Comparison of ENCODE assay signal across 11 cellular contexts in the genomic region with DNA sequence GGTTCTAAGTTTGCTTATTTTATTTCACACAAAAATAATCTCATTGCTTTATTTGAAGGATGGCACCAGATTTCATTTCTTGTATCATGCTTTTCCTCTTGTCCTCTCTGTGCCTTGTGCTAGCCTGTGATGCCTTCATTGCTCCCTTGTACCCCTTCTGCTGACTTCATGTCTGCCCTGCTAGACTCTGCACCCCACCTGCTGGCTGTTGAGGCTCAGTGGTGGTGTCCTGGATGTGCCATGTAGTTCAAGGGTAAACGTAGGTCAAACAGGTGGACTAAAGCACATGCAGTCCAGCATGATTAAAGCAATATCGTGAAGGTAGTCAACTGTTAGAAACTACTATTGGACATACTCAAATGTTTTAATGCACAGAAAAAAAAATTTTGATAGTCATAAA. TPM values are rescaled to one million over a fixed set of nuclear protein-coding genes. Genes with fewer than 3 reads are reported as not detected.
DNase-seq lines count a peak whose midpoint lies in the region; ATAC-seq and TF ChIP-seq lines count a peak whose summit lies in the region.
"Had no signal": no experiment of that assay in that cellular context is flagged by ENCODE, and none has a peak within 500 bp of the region (broad histone marks: within the 10 kb centered on the region; RNA-seq: fewer than 3 reads in every experiment).

No MANE protein-coding gene starts in this region.

- no peak overlapping the region for H3K27ac ChIP-seq in SK-N-SH (ENCODE audit: low read depth in 2 of 2, low read length in 1 of 2)
- H3K27ac ChIP-seq: heart right ventricle, tibial nerve had no signal

- CTCF ChIA-PET in SK-N-SH (lab: Yijun Ruan, JAX), result interaction anchor here (0.8 to 10.9 kb wide), 11 partner anchors 10 to 1140 kb away, joined by 3 to 92 read pairs (median 7); no protein-coding TSS in a partner anchor

- TF ChIP-seq RAD21 in SK-N-SH (IDR thresholded peaks at IDR 0.05; ENCODE audit: low read length), result peak; percentile 29

- no peak overlapping the region for H3K4me2 ChIP-seq in SK-N-SH

- peaks cover 0 to 7% of the 10 kb centered on the region in 2 experiments; a peak in 2 of 4 replicates for H3K4me1 ChIP-seq in SK-N-SH (ENCODE audit: control insufficient read depth in 1 of 2, insufficient read depth in 2 of 2, low read depth in 1 of 2, low read length in 1 of 2)
- H3K4me1 ChIP-seq: heart right ventricle, tibial nerve had no signal

- no peak overlapping the region for H3K4me3 Mint-ChIP-seq in activated naive CD8-positive, alpha-beta T cell treated with anti-CD3 and anti-CD28 coated beads for 36 hours

- H3K79me2 ChIP-seq in SK-N-SH (ENCODE audit: insufficient read depth), result peaks cover 11% of the 10 kb centered on the region; the same call in 1 of the 2 replicates

- no peaks in the 10 kb centered on the region for H3K9me3 ChIP-seq in SK-N-SH
- H3K9me3 ChIP-seq: heart right ventricle, tibial nerve had no signal

- POLR2A ChIA-PET in SK-N-SH (lab: Yijun Ruan, JAX), result no interaction called here

- DNase-seq in DMS53 (lab: John Stamatoyannopoulos, UW) (peak; percentile 70), H7 (peak; percentile 30), SK-N-SH (no peak), left colon (peak in 1 of 2 donors; percentile 38)
- no peak for DNase-seq in activated naive CD8-positive, alpha-beta T cell treated with anti-CD3 and anti-CD28 coated beads for 36 hours
- DNase-seq: activated effector memory CD4-positive, alpha-beta T cell treated with Interleukin-2 at 50 U/mL for 16 hours; heart right ventricle had no signal

- H3K9ac ChIP-seq in SK-N-SH, result no peak overlapping the region

- no peaks in the 10 kb centered on the region for H3K9me2 ChIP-seq in SK-N-SH

- no peak overlapping the region for H3K4me3 ChIP-seq in H7 (ENCODE audit: insufficient read depth, low read depth, low read length)
- no peak overlapping the region for H3K4me3 ChIP-seq in SK-N-SH (ENCODE audit: low read depth in 2 of 2, low read length in 1 of 2)
- H3K4me3 ChIP-seq: heart right ventricle, tibial nerve had no signal

- no peak overlapping the region for H3K27ac Mint-ChIP-seq in activated naive CD8-positive, alpha-beta T cell treated with anti-CD3 and anti-CD28 coated beads for 36 hours

- ATAC-seq in left colon (peak; percentile 86), GM19395 (IDR thresholded peaks at IDR 0.05; ENCODE audit: unreplicated experiment) (no peak), GM21423 (IDR thresholded peaks at IDR 0.05; ENCODE audit: unreplicated experiment) (no peak), HG03442 (IDR thresholded peaks at IDR 0.05; ENCODE audit: unreplicated experiment) (no peak)

- no peak for TF ChIP-seq EP300 in SK-N-SH (IDR thresholded peaks at IDR 0.05; ENCODE audit: borderline replicate concordance in 1 of 2, low read depth in 1 of 2, low read length in 1 of 2)

- peaks cover 2% of the 10 kb centered on the region; the same call in 1 of the 2 replicates for H3K36me3 ChIP-seq in H7 (replicated peaks; ENCODE audit: control insufficient read depth, insufficient read depth, low read length)
- peaks cover 44 to 52% of the 10 kb centered on the region in 2 experiments for H3K36me3 ChIP-seq in SK-N-SH (replicated peaks in 1 of 2; ENCODE audit: control insufficient read depth in 1 of 2, insufficient read depth in 2 of 2, low read length in 1 of 2)

- intact Hi-C loops in left colon (cut with DNase I, micrococcal nuclease), result loop anchor here in 1 of 2 donors (5.0 kb wide), 2 partner anchors 90 to 210 kb away; no protein-coding TSS in a partner anchor

- H3K27me3 Mint-ChIP-seq in activated naive CD8-positive, alpha-beta T cell treated with anti-CD3 and anti-CD28 coated beads for 36 hours, result no peaks in the 10 kb centered on the region

- no peaks in the 10 kb centered on the region for H3K9me3 Mint-ChIP-seq in activated naive CD8-positive, alpha-beta T cell treated with anti-CD3 and anti-CD28 coated beads for 36 hours

- H3F3A ChIP-seq in SK-N-SH (replicated peaks; ENCODE audit: insufficient read depth), result peaks cover 5% of the 10 kb centered on the region

- H3K4me1 Mint-ChIP-seq in activated naive CD8-positive, alpha-beta T cell treated with anti-CD3 and anti-CD28 coated beads for 36 hours, result peaks cover 2% of the 10 kb centered on the region

- H3K27me3 ChIP-seq in H7 (ENCODE audit: control insufficient read depth, insufficient read depth, low read length) (no peaks in the 10 kb centered on the region), SK-N-SH (ENCODE audit: insufficient read depth) (no peaks in the 10 kb centered on the region)
- H3K27me3 ChIP-seq: heart right ventricle, tibial nerve had no signal

- peak; percentile 45 for TF ChIP-seq CTCF in SK-N-SH (IDR thresholded peaks at IDR 0.05)

- 51% methylated on average over 2 of the region's 2 CpGs for WGBS in SK-N-SH (ENCODE audit: low lambda C conversion rate)

- H4K20me1 ChIP-seq in SK-N-SH (ENCODE audit: insufficient read depth), result no peaks in the 10 kb centered on the region

- H2AFZ ChIP-seq in SK-N-SH (ENCODE audit: low read depth), result no peak overlapping the region

- peaks cover 12% of the 10 kb centered on the region for H3K36me3 Mint-ChIP-seq in activated naive CD8-positive, alpha-beta T cell treated with anti-CD3 and anti-CD28 coated beads for 36 hours

TF ChIP-seq in SK-N-SH, 30 proteins besides CTCF, POLR2A, EP300 and RAD21:
- peak; percentile 23; the same call in 1 of the 2 replicates for TF ChIP-seq SMC3 (IDR thresholded peaks at IDR 0.05; ENCODE audit: low read depth, low read length)
- no peak for TF ChIP-seq MXI1 (IDR thresholded peaks at IDR 0.05; ENCODE audit: low read depth, low read length)

RNA-seq across cellular contexts. Expression of a gene that starts 21.6 kb away (rescaled TPM):
- 83.8 and 96.2 TPM in 2 replicates for total RNA-seq in H7 (2014; rRNA removed; shearing (Covaris generic))
- polyA plus RNA-seq in SK-N-SH (2012; rRNA removed), result 32.4 and 35.9 TPM in 2 replicates
- polyA plus RNA-seq in SK-N-SH (2012; cell fraction: cytosol; rRNA removed), result 44.9 and 51.5 TPM in 2 replicates
- polyA plus RNA-seq in SK-N-SH (2012; cell fraction: nucleus; rRNA removed), result 9.7 and 16.6 TPM in 2 replicates
- total RNA-seq in left colon, result 10 to 100 TPM; 59.1 to 72.2 TPM
- total RNA-seq in activated naive CD8-positive, alpha-beta T cell treated with anti-CD3 and anti-CD28 coated beads for 36 hours, result 10 to 100 TPM; 69.5 to 70.2 TPM

RNA-seq across cellular contexts. Expression of a gene that starts 36.0 kb away (rescaled TPM):
- total RNA-seq in H7 (2014; rRNA removed; shearing (Covaris generic)), result 0.15 and 0.35 TPM in 2 replicates
- polyA plus RNA-seq in SK-N-SH (2012; rRNA removed), result 0.84 and 1.3 TPM in 2 replicates
- 0.88 and 1.1 TPM in 2 replicates for polyA plus RNA-seq in SK-N-SH (2012; cell fraction: cytosol; rRNA removed)
- polyA plus RNA-seq in SK-N-SH (2012; cell fraction: nucleus; rRNA removed), result 1.7 and 2.2 TPM in 2 replicates
- 10 to 100 TPM; 53.9 to 59.1 TPM for total RNA-seq in left colon
- under 1 TPM; 0.20 to 0.33 TPM for total RNA-seq in activated naive CD8-positive, alpha-beta T cell treated with anti-CD3 and anti-CD28 coated beads for 36 hours
- total RNA-seq: tibial nerve had no signal

RNA-seq across cellular contexts. Expression of a gene that starts 47.8 kb away (rescaled TPM):
- total RNA-seq in H7 (2014; rRNA removed; shearing (Covaris generic)), result 12.5 and 15.6 TPM in 2 replicates
- 11.7 and 18.5 TPM in 2 replicates for polyA plus RNA-seq in SK-N-SH (2012; rRNA removed)
- polyA plus RNA-seq in SK-N-SH (2012; cell fraction: cytosol; rRNA removed), result 8.4 and 9.8 TPM in 2 replicates
- 30.6 and 33.5 TPM in 2 replicates for polyA plus RNA-seq in SK-N-SH (2012; cell fraction: nucleus; rRNA removed)
- total RNA-seq in left colon, result 10 to 100 TPM; 18.1 to 23.8 TPM
- total RNA-seq in activated naive CD8-positive, alpha-beta T cell treated with anti-CD3 and anti-CD28 coated beads for 36 hours, result 10 to 100 TPM; 16.3 to 16.4 TPM

RNA-seq across cellular contexts. Expression of a gene that starts 47.8 kb away (rescaled TPM):
- not detected in 2 replicates for total RNA-seq in H7 (2014; rRNA removed; shearing (Covaris generic))
- not detected in 2 replicates for polyA plus RNA-seq in SK-N-SH (2012; rRNA removed)
- polyA plus RNA-seq in SK-N-SH (2012; cell fraction: cytosol; rRNA removed), result 0.04 and 0.07 TPM in 2 replicates
- polyA plus RNA-seq in SK-N-SH (2012; cell fraction: nucleus; rRNA removed), result 0.08 TPM in 1 of 2 replicates, not detected in the other
- total RNA-seq in left colon, result not detected
- not detected for total RNA-seq in activated naive CD8-positive, alpha-beta T cell treated with anti-CD3 and anti-CD28 coated beads for 36 hours
- total RNA-seq: heart right ventricle had no signal
- polyA plus RNA-seq: heart right ventricle had no signal

Comparison
In these comparisons a context has a peak if more than half of its experiments do, and no peak if none do; other contexts are left out.
1. DNase-seq: peak in DMS53 (single experiment) and H7 (single experiment); none in SK-N-SH (single experiment) and activated naive CD8-positive, alpha-beta T cell treated with anti-CD3 and anti-CD28 coated beads for 36 hours (single experiment).
2. RNA of a gene that starts 36.0 kb away (total RNA-seq): 53.9 to 59.1 TPM in left colon; 0.15 to 0.35 TPM in H7 and 0.20 to 0.33 TPM in activated naive CD8-positive, alpha-beta T cell treated with anti-CD3 and anti-CD28 coated beads for 36 hours; every median in the first group is over 10 times any median in the second.